Comparison of ENCODE assay signal across 8 cellular contexts in genomic region chr2:37656512-37657423, GRCh38. TPM values are rescaled to one million over a fixed set of nuclear protein-coding genes. Genes with fewer than 3 reads are reported as not detected.
DNase-seq lines count a peak whose midpoint lies in the region; ATAC-seq, FAIRE-seq and TF ChIP-seq lines count a peak whose summit lies in the region.

No MANE protein-coding gene starts in this region.

- peak overlapping the region; percentile 97 for H3K27ac ChIP-seq in endothelial cell of umbilical vein (ENCODE audit: insufficient read depth, low read depth, low read length)
- H3K27ac ChIP-seq in rectal smooth muscle tissue (ENCODE audit: low read depth, low read length) = peak overlapping the region; percentile 46

- H3K9ac ChIP-seq in endothelial cell of umbilical vein (replicated peaks; ENCODE audit: extremely low read depth, insufficient read depth, low read length) = peak overlapping the region; percentile 66
- no peak overlapping the region for H3K9ac ChIP-seq in rectal smooth muscle tissue (ENCODE audit: low read length)

- H3K79me2 ChIP-seq in endothelial cell of umbilical vein (ENCODE audit: control insufficient read depth, insufficient read depth, low read length) = peaks cover 88% of the 10 kb centered on the region

- no peaks in the 10 kb centered on the region for H3K27me3 ChIP-seq in endothelial cell of umbilical vein (ENCODE audit: control insufficient read depth in 2 of 2, insufficient read depth in 2 of 2, low read length in 2 of 2)
- no peaks in the 10 kb centered on the region for H3K27me3 ChIP-seq in rectal smooth muscle tissue (ENCODE audit: control insufficient read depth, insufficient read depth, low read length)
- no peaks in the 10 kb centered on the region for H3K27me3 ChIP-seq in MG63

- DNase-seq in GM12891 (ENCODE audit: insufficient read length, low spot score) = no peak
- peak; percentile 78 for DNase-seq in NCI-H748 (lab: John Stamatoyannopoulos, UW; ENCODE audit: unreplicated experiment)
- DNase-seq in endothelial cell of umbilical vein (ENCODE audit: low read depth, low spot score) = peak; percentile 87
- DNase-seq in HuH-7 (ENCODE audit: low spot score) = no peak
- DNase-seq in MG63 = no peak
- no peak for DNase-seq in cerebellar nuclear complex (lab: John Stamatoyannopoulos, UW)

- dilution Hi-C loops in endothelial cell of umbilical vein (cut with MboI; ENCODE audit: extremely low pct_ligation_motif_present, low sequenced_read_pairs) = no loop called here

- no peaks in the 10 kb centered on the region for H4K20me1 ChIP-seq in endothelial cell of umbilical vein (replicated peaks; ENCODE audit: control insufficient read depth, extremely low read depth, insufficient read depth, low read length)

- H3K4me1 ChIP-seq in endothelial cell of umbilical vein (ENCODE audit: control insufficient read depth, extremely low read depth, insufficient read depth, low read length) (peaks cover 84% of the 10 kb centered on the region), rectal smooth muscle tissue (ENCODE audit: control insufficient read depth, insufficient read depth, low read length) (peaks cover 35% of the 10 kb centered on the region)

- H3K4me2 ChIP-seq in endothelial cell of umbilical vein (ENCODE audit: insufficient read depth, low read length) = peak overlapping the region; percentile 36

- intact Hi-C loops in endothelial cell of umbilical vein (cut with micrococcal nuclease) = loop anchor here (1.0 to 10.0 kb wide), 7 partner anchors 8 to 332 kb away; partner anchors contain the start of gene PRKD3

- BruUV-seq in endothelial cell of umbilical vein (replicated peaks; lab: Mats Ljungman, UMichigan) = no TSS peak

- TF ChIP-seq CTCF in endothelial cell of umbilical vein (IDR thresholded peaks at IDR 0.05; ENCODE audit: extremely low read depth in 1 of 2, insufficient read depth in 1 of 2, low read depth in 1 of 2, low read length in 2 of 2) = no peak

- H3K4me3 ChIP-seq in endothelial cell of umbilical vein (replicated peaks in 1 of 3; ENCODE audit: insufficient read depth in 1 of 3, low read depth in 1 of 3, low read length in 3 of 3) (peak overlapping the region in 1 of 3 experiments; percentile 33), rectal smooth muscle tissue (ENCODE audit: low read length) (no peak overlapping the region), MG63 (no peak overlapping the region)

- CTCF ChIA-PET in endothelial cell of umbilical vein (lab: Charles Lee) = interaction anchor here (0.6 to 2.5 kb wide), 18 partner anchors 8 to 261 kb away, joined by 3 to 20 read pairs (median 4); partner anchors contain the start of gene CDC42EP3

- FAIRE-seq in GM12891 (lab: Jason Lieb, UNC) = peak; percentile 52
- FAIRE-seq in endothelial cell of umbilical vein (lab: Jason Lieb, UNC) = peak; percentile 97

- H3K36me3 ChIP-seq in endothelial cell of umbilical vein (ENCODE audit: control insufficient read depth in 2 of 2, extremely low read depth in 1 of 2, insufficient read depth in 2 of 2, low read length in 2 of 2) = no peaks in the 10 kb centered on the region
- H3K36me3 ChIP-seq in rectal smooth muscle tissue (ENCODE audit: control insufficient read depth, insufficient read depth, low read length) = no peaks in the 10 kb centered on the region
- H3K36me3 ChIP-seq in MG63 = peaks cover 70% of the 10 kb centered on the region

- H3K9me1 ChIP-seq in endothelial cell of umbilical vein (replicated peaks; ENCODE audit: control insufficient read depth, extremely low read depth, insufficient read depth, low read length) = no peaks in the 10 kb centered on the region

- ATAC-seq in GM19035 (IDR thresholded peaks at IDR 0.05; ENCODE audit: unreplicated experiment) = no peak

- TF ChIP-seq POLR2A in GM12891 (IDR thresholded peaks at IDR 0.05; ENCODE audit: low read depth, low read length) = no peak
- peak; percentile 65 for TF ChIP-seq POLR2A in endothelial cell of umbilical vein (IDR thresholded peaks at IDR 0.05; ENCODE audit: low read depth, low read length)

- H3K9me3 ChIP-seq in endothelial cell of umbilical vein (replicated peaks; ENCODE audit: control insufficient read depth, insufficient read depth, low read length) = no peaks in the 10 kb centered on the region
- no peaks in the 10 kb centered on the region for H3K9me3 ChIP-seq in MG63

- H2AFZ ChIP-seq in endothelial cell of umbilical vein (ENCODE audit: low read depth, low read length) = no peak overlapping the region

- POLR2A ChIA-PET in endothelial cell of umbilical vein (lab: Charles Lee) = interaction anchor here (0.6 to 1.1 kb wide), 3 partner anchors 8 to 109 kb away, joined by 3 to 6 read pairs (median 5); no protein-coding TSS in a partner anchor

TF ChIP-seq in GM12891, 5 proteins besides CTCF, POLR2A, EP300 and RAD21:
- no peak for TF ChIP-seq PAX5 (IDR thresholded peaks at IDR 0.05; ENCODE audit: insufficient read depth, low read length, severe bottlenecking)
- TF ChIP-seq SPI1 (IDR thresholded peaks at IDR 0.05; ENCODE audit: low read depth, low read length) = peak; percentile 40

TF ChIP-seq in endothelial cell of umbilical vein, 7 proteins besides CTCF, POLR2A, EP300 and RAD21:
- TF ChIP-seq GATA2 (IDR thresholded peaks at IDR 0.05; ENCODE audit: insufficient read depth, insufficient read length, low read depth, low read length) (peak; percentile 41), FOS (IDR thresholded peaks at IDR 0.05; ENCODE audit: borderline replicate concordance, insufficient read depth, low read length) (peak; percentile 39), EZH2 (IDR thresholded peaks at IDR 0.05; ENCODE audit: borderline replicate concordance, low read depth, low read length, severe bottlenecking) (no peak), POLR2AphosphoS5 (IDR thresholded peaks at IDR 0.05; ENCODE audit: insufficient read depth, low read depth, low read length) (peak; percentile 73), JUN (IDR thresholded peaks at IDR 0.05; ENCODE audit: borderline replicate concordance, insufficient read depth, insufficient read length, low read depth) (peak; percentile 63), MAX (IDR thresholded peaks at IDR 0.05; ENCODE audit: insufficient read depth, insufficient read length) (no peak), MYC (IDR thresholded peaks at IDR 0.05; ENCODE audit: low read depth, low read length) (no peak)

RNA-seq across cellular contexts. Expression of gene CDC42EP3, which starts 14.7 kb away (rescaled TPM):
- polyA plus RNA-seq in GM12891 (2012; ENCODE audit: low read depth, missing spikeins) = 12.0 TPM
- 40.2 and 54.7 TPM in 2 replicates for total RNA-seq in endothelial cell of umbilical vein
- 14.6 and 14.9 TPM in 2 replicates for polyA plus RNA-seq in endothelial cell of umbilical vein
- polyA plus RNA-seq in endothelial cell of umbilical vein (2011; cell fraction: cytosol; rRNA removed) = 23.3 and 25.2 TPM in 2 replicates
- polyA plus RNA-seq in endothelial cell of umbilical vein (2011; cell fraction: nucleus; rRNA removed) = 20.4 and 27.5 TPM in 2 replicates
- 12.7 and 22.3 TPM in 2 replicates for polyA plus RNA-seq in endothelial cell of umbilical vein (2012)
- polyA minus RNA-seq in endothelial cell of umbilical vein = 21.0 and 23.1 TPM in 2 replicates
- polyA minus RNA-seq in endothelial cell of umbilical vein (2011; cell fraction: cytosol; rRNA and poly(A)+ RNA removed) = 1.1 TPM
- 19.4 and 31.1 TPM in 2 replicates for polyA minus RNA-seq in endothelial cell of umbilical vein (2011; cell fraction: nucleus; rRNA and poly(A)+ RNA removed)
- 24.1 and 32.4 TPM in 2 replicates for total RNA-seq in MG63 (2014; rRNA removed; shearing (Covaris generic); ENCODE audit: low replicate concordance)

Comparison
In these comparisons a context has a peak if more than half of its experiments do, and no peak if none do; other contexts are left out.
1. DNase-seq: peak in NCI-H748 (single experiment) and endothelial cell of umbilical vein (single experiment); none in GM12891 (single experiment), HuH-7 (single experiment), MG63 (single experiment) and cerebellar nuclear complex (0 of 2).